In the genomic region with DNA sequence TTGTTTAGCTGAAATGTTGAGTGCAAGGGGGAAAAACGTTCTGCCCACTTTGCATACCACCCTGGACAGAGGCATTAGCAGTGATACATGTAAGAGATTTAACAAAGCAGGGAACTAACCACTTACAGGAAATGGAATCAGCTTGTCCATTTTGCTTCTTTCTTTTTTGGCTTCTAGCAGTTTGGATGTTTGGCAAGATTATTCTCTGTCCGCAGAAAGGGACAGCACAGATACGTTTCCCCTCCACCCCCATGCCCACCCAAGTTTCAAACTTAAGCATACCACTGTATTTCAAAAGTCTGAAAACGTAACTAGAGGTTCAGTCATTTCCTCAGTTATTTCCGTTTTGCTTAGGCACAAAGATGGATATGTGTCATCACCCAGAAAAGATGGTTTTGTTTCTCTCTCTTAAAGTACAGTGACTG, we compare ENCODE assay signal across 8 cellular contexts.
DNase-seq lines count a peak whose midpoint lies in the region; ATAC-seq and TF ChIP-seq lines count a peak whose summit lies in the region.

No MANE protein-coding gene starts in this region.

- H3K36me3 ChIP-seq in adrenal gland (replicated peaks in 1 of 2) (no peaks in the 10 kb centered on the region), suprapubic skin (peaks cover 26% of the 10 kb centered on the region)

- H3K9me3 ChIP-seq in adrenal gland (replicated peaks in 1 of 3) (no peaks in the 10 kb centered on the region), suprapubic skin (no peaks in the 10 kb centered on the region)

- intact Hi-C loops in adrenal gland (cut with DNase I), result no loop called here

- TF ChIP-seq CTCF in GM12865 (IDR thresholded peaks at IDR 0.05; ENCODE audit: insufficient read depth, low read depth, low read length, missing control alignments), result no peak
- TF ChIP-seq CTCF in astrocyte of the spinal cord (IDR thresholded peaks at IDR 0.05; ENCODE audit: low read depth, low read length), result no peak
- TF ChIP-seq CTCF in adrenal gland (IDR thresholded peaks at IDR 0.05), result no peak
- no peak for TF ChIP-seq CTCF in suprapubic skin (IDR thresholded peaks at IDR 0.05)

- DNase-seq in GM12865 (ENCODE audit: low read depth) (peak; percentile 73), astrocyte of the spinal cord (ENCODE audit: low read depth, low spot score) (peak; percentile 56), adrenal gland (no peak), KG1 (lab: John Stamatoyannopoulos, UW) (no peak), suprapubic skin (ENCODE audit: low spot score in 2 of 2) (no peak), DMS79 (lab: John Stamatoyannopoulos, UW) (no peak)

- H3K4me3 ChIP-seq in GM12865 (ENCODE audit: low read depth, low read length) (no peak overlapping the region), astrocyte of the spinal cord (ENCODE audit: low read depth, low read length) (no peak overlapping the region), adrenal gland (no peak overlapping the region), suprapubic skin (no peak overlapping the region)

- WGBS in adrenal gland, 4 donors, result 73 to 87% (median 79%) methylated on average over 5 of the region's 5 CpGs
- WGBS in suprapubic skin, result 81% methylated on average over 5 of the region's 5 CpGs

- H3K27ac ChIP-seq in adrenal gland (no peak overlapping the region), suprapubic skin (no peak overlapping the region)

- H3K27me3 ChIP-seq in adrenal gland (no peaks in the 10 kb centered on the region), suprapubic skin (no peaks in the 10 kb centered on the region)

- ATAC-seq in GM21381 (IDR thresholded peaks at IDR 0.05; ENCODE audit: unreplicated experiment) (peak; percentile 58), HG03457 (IDR thresholded peaks at IDR 0.05; ENCODE audit: unreplicated experiment) (peak; percentile 32)

- no peak for TF ChIP-seq EP300 in suprapubic skin (IDR thresholded peaks at IDR 0.05)

- in situ Hi-C loops in astrocyte of the spinal cord (cut with HindIII; ENCODE audit: low sequenced_read_pairs), result no loop called here

- TF ChIP-seq POLR2A in adrenal gland (IDR thresholded peaks at IDR 0.05) (no peak), suprapubic skin (IDR thresholded peaks at IDR 0.05) (no peak)

- H3K4me1 ChIP-seq in adrenal gland (replicated peaks in 1 of 2), result peaks cover 10 to 16% of the 10 kb centered on the region in 2 donors
- H3K4me1 ChIP-seq in suprapubic skin, result no peaks in the 10 kb centered on the region

Comparison
In these comparisons a context has a peak if more than half of its experiments do, and no peak if none do; other contexts are left out.
1. DNase-seq: peak in GM12865 (single experiment) and astrocyte of the spinal cord (single experiment); none in adrenal gland (0 of 7), KG1 (single experiment), suprapubic skin (0 of 2) and DMS79 (single experiment).